ENCODE assay signal across 2 cellular contexts in genomic region chr22:20266667-20267440, GRCh38.
TF ChIP-seq lines count a peak whose summit lies in the region.

No MANE protein-coding gene starts in this region.

TF ChIP-seq in Ishikawa, 13 proteins besides CTCF, POLR2A, EP300 and RAD21:
- peak; percentile 70; the same call in 1 of the 2 replicates for TF ChIP-seq CEBPB (IDR thresholded peaks at IDR 0.05)

TF ChIP-seq in HepG2, 621 proteins besides CTCF, POLR2A, EP300 and RAD21:
- TF ChIP-seq BHLHE40 (IDR thresholded peaks at IDR 0.05; ENCODE audit: low read length) (peak; percentile 50; the same call in 1 of the 2 replicates), HNRNPL (IDR thresholded peaks at IDR 0.05; ENCODE audit: low read depth, low read length) (peak; percentile 52; the same call in 1 of the 2 replicates)
TF ChIP-seq in HepG2: peak in this region for 2; not testable (repeated sequence) for 619.
